ENCODE assay signal across 24 cellular contexts in the genomic region with DNA sequence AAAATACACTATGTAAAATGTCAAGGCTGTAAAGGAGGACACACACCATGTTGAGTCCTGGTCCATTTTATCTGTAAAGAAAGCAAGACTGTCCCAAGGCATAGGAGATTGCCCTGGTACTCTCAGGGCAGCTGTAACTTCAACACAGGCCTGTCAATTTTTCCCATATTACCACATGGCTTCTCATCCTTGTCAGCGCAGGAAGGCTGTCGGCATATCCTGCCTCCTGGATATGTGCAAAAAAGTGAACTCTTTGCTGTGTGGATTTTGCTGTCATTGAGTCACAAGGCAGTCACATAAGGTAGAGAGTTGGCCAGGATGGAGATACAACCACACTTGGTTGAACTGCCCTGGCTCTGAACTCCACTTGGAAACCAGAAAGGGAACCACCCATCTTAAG. TPM values are rescaled to one million over a fixed set of nuclear protein-coding genes. Genes with fewer than 3 reads are reported as not detected.
DNase-seq lines count a peak whose midpoint lies in the region; ATAC-seq lines count a peak whose summit lies in the region.
"Had no signal": no experiment of that assay in that cellular context is flagged by ENCODE, and none has a peak within 500 bp of the region (broad histone marks: within the 10 kb centered on the region; RNA-seq: fewer than 3 reads in every experiment).

No MANE protein-coding gene starts in this region.

- ATAC-seq in HG03457 (IDR thresholded peaks at IDR 0.05; ENCODE audit: unreplicated experiment) = no peak
- ATAC-seq: left lobe of liver, pancreas, sciatic nerve, WTC11 had no signal

- no peaks in the 10 kb centered on the region for H3K9me3 Mint-ChIP-seq in activated T-cell treated with anti-CD3 and anti-CD28 coated beads, Interleukin-2, amount 50 U/mL, for 24 hours
- H3K9me3 Mint-ChIP-seq: H9, nephron, WTC11 had no signal

- H3K36me3 ChIP-seq in ACC112 (ENCODE audit: insufficient read depth, low read length) = peaks cover 79% of the 10 kb centered on the region
- H3K36me3 ChIP-seq in MG63 = peaks cover 39% of the 10 kb centered on the region
- H3K36me3 ChIP-seq: breast epithelium had no signal

- H3K27me3 ChIP-seq in ACC112 (ENCODE audit: insufficient read depth, low read length) = no peaks in the 10 kb centered on the region
- H3K27me3 ChIP-seq in MG63 = no peaks in the 10 kb centered on the region
- H3K27me3 ChIP-seq: breast epithelium, pancreas had no signal

- DNase-seq in activated T-cell treated with anti-CD3 and anti-CD28 coated beads, Interleukin-2, amount 50 U/mL, for 24 hours = no peak
- no peak for DNase-seq in activated T-cell treated with anti-CD3 and anti-CD28 coated beads, Interleukin-2, amount 50 U/mL, for 48 hours
- DNase-seq in HT1080 (ENCODE audit: low read depth) (peak; percentile 15), epithelial cell of prostate (ENCODE audit: low read depth, low spot score) (no peak), anterior cingulate cortex (lab: John Stamatoyannopoulos, UW) (no peak), MG63 (no peak)
- DNase-seq: activated CD4-positive, alpha-beta T cell treated with anti-CD3 and anti-CD28 coated beads, Interleukin-2, amount 50 U/mL, for 48 hours; H9; head of caudate nucleus; midbrain; NCI-H524 treated with DMSO at 0.1 percent for 48 hours; pancreas; SK-N-SH; stimulated activated CD4-positive, alpha-beta T cell treated with anti-CD3 and anti-CD28 coated beads, Interleukin-15, amount 100 ng/mL, for 24 hours; substantia nigra; T1000 had no signal

- no peak overlapping the region for H3K4me3 Mint-ChIP-seq in activated T-cell treated with anti-CD3 and anti-CD28 coated beads, Interleukin-2, amount 50 U/mL, for 24 hours
- H3K4me3 Mint-ChIP-seq: H9, nephron, WTC11 had no signal

- H3K79me2 ChIP-seq in ACC112 (ENCODE audit: control insufficient read depth, insufficient read depth, low read length, unreplicated experiment) = peaks cover 93% of the 10 kb centered on the region

- no peaks in the 10 kb centered on the region for H3K9me3 ChIP-seq in MG63
- H3K9me3 ChIP-seq: breast epithelium, pancreas, SK-N-SH had no signal

- no peak overlapping the region for H2AFZ ChIP-seq in ACC112 (ENCODE audit: low read length, unreplicated experiment)

- peaks cover 100% of the 10 kb centered on the region for H3K36me3 Mint-ChIP-seq in activated T-cell treated with anti-CD3 and anti-CD28 coated beads, Interleukin-2, amount 50 U/mL, for 24 hours (ENCODE audit: low read depth)

- peak overlapping the region; percentile 98 for H3K27ac Mint-ChIP-seq in activated T-cell treated with anti-CD3 and anti-CD28 coated beads, Interleukin-2, amount 50 U/mL, for 24 hours
- H3K27ac Mint-ChIP-seq: nephron, WTC11 had no signal

- no peak overlapping the region for H3K4me3 ChIP-seq in ACC112 (ENCODE audit: low read depth, low read length)
- H3K4me3 ChIP-seq in MG63 = no peak overlapping the region
- H3K4me3 ChIP-seq: breast epithelium, coronary artery, pancreas had no signal

- no peaks in the 10 kb centered on the region for H3K27me3 Mint-ChIP-seq in activated T-cell treated with anti-CD3 and anti-CD28 coated beads, Interleukin-2, amount 50 U/mL, for 24 hours

- H3K27ac ChIP-seq in ACC112 (ENCODE audit: low read depth, low read length) = 0 out of 2 replicates have a peak overlapping the region, but pooled peaks have one; percentile 85
- peak overlapping the region; percentile 96 for H3K27ac ChIP-seq in epithelial cell of prostate
- H3K27ac ChIP-seq: pancreas had no signal

- peaks cover 90% of the 10 kb centered on the region for H3K4me1 Mint-ChIP-seq in activated T-cell treated with anti-CD3 and anti-CD28 coated beads, Interleukin-2, amount 50 U/mL, for 24 hours (ENCODE audit: low read depth)

- peaks cover 55% of the 10 kb centered on the region for H3K4me1 ChIP-seq in ACC112 (ENCODE audit: control insufficient read depth, insufficient read depth, low read length, unreplicated experiment)

RNA-seq across cellular contexts. Expression of a gene that starts 8.7 kb away (rescaled TPM):
- total RNA-seq in HT1080 (2014; rRNA removed; shearing (Covaris generic)) = 72.7 and 89.2 TPM in 2 replicates
- polyA plus RNA-seq in HT1080 (2015; cell fraction: cytosol; rRNA removed) = 70.8 and 72.3 TPM in 2 replicates
- polyA plus RNA-seq in HT1080 (2015; cell fraction: nucleus; rRNA removed) = 50.7 and 60.2 TPM in 2 replicates
- total RNA-seq in MG63 (2014; rRNA removed; shearing (Covaris generic); ENCODE audit: low replicate concordance) = 0.59 TPM in 1 of 2 replicates, not detected in the other

Comparison
In these comparisons a context has a peak if more than half of its experiments do, and no peak if none do; other contexts are left out.
1. RNA of a gene that starts 8.7 kb away (total RNA-seq): 72.7 to 89.2 TPM in HT1080; 0.59 TPM in MG63; every median in the first group is over 10 times any median in the second.